Comparison of ENCODE assay signal across 1 cellular context in genomic region chr6:39203398-39203797, GRCh38.
TF ChIP-seq lines count a peak whose summit lies in the region.

No MANE protein-coding gene starts in this region.

TF ChIP-seq in H1, 55 proteins besides CTCF, POLR2A, EP300 and RAD21:
- TF ChIP-seq RBBP5 (IDR thresholded peaks at IDR 0.05; ENCODE audit: borderline replicate concordance, low read depth, low read length), result no peak
- TF ChIP-seq SIRT6 (IDR thresholded peaks at IDR 0.05; ENCODE audit: low read length), result no peak
- no peak for TF ChIP-seq KDM1A (IDR thresholded peaks at IDR 0.05; ENCODE audit: borderline replicate concordance, low read length)
- no peak for TF ChIP-seq CTBP2 (IDR thresholded peaks at IDR 0.05; ENCODE audit: borderline replicate concordance, insufficient read depth, insufficient read length, low read length)
- no peak for TF ChIP-seq BACH1 (IDR thresholded peaks at IDR 0.05; ENCODE audit: low read length)
- TF ChIP-seq RNF2 (IDR thresholded peaks at IDR 0.05; ENCODE audit: borderline replicate concordance, low read depth, low read length, missing control alignments, poor library complexity, severe bottlenecking), result no peak
- TF ChIP-seq ATF2 (IDR thresholded peaks at IDR 0.05; ENCODE audit: low read length), result no peak
- TF ChIP-seq CHD1 (IDR thresholded peaks at IDR 0.05; ENCODE audit: low read depth, low read length), result no peak
- no peak for TF ChIP-seq EZH2 (IDR thresholded peaks at IDR 0.05; ENCODE audit: low read depth, low read length, severe bottlenecking)
- no peak for TF ChIP-seq PHF8 (conservative IDR thresholded peaks at IDR 0.05; ENCODE audit: low read depth, low read length)
- TF ChIP-seq SIX5 (IDR thresholded peaks at IDR 0.05; ENCODE audit: low read depth, low read length), result no peak
- no peak for TF ChIP-seq CBX5 (IDR thresholded peaks at IDR 0.05; ENCODE audit: low read depth, low read length)
- no peak for TF ChIP-seq GTF2F1 (IDR thresholded peaks at IDR 0.05; ENCODE audit: borderline replicate concordance, low read depth, low read length)
- no peak for TF ChIP-seq JUN (IDR thresholded peaks at IDR 0.05; ENCODE audit: low read depth, low read length)
- no peak for TF ChIP-seq TCF12 (IDR thresholded peaks at IDR 0.05; ENCODE audit: low read depth, low read length)
- no peak for TF ChIP-seq TAF1 (IDR thresholded peaks at IDR 0.05; ENCODE audit: low read depth, low read length)
- no peak for TF ChIP-seq POU5F1 (IDR thresholded peaks at IDR 0.05; ENCODE audit: low read depth, low read length)
- no peak for TF ChIP-seq CREB1 (IDR thresholded peaks at IDR 0.05)
